In genomic region chr1:172041689-172042088, GRCh38 we compare ENCODE assay signal across 11 cellular contexts.
DNase-seq lines count a peak whose midpoint lies in the region; ATAC-seq and TF ChIP-seq lines count a peak whose summit lies in the region.
"Had no signal": no experiment of that assay in that cellular context is flagged by ENCODE, and none has a peak within 500 bp of the region (broad histone marks: within the 10 kb centered on the region; RNA-seq: fewer than 3 reads in every experiment).

No MANE protein-coding gene starts in this region.

- no peak overlapping the region for H3K27ac Mint-ChIP-seq in activated CD4-positive, alpha-beta T cell treated with anti-CD3 and anti-CD28 coated beads for 36 hours
- H3K27ac Mint-ChIP-seq in effector memory CD8-positive, alpha-beta T cell = no peak overlapping the region
- H3K27ac Mint-ChIP-seq: activated T-helper 17 cell treated with anti-CD3 and anti-CD28 coated beads, Interleukin-2, amount 50 U/mL, for 72 hours had no signal

- no peaks in the 10 kb centered on the region for H3F3A ChIP-seq in smooth muscle cell (ENCODE audit: low read depth)

- H3K36me3 ChIP-seq in smooth muscle cell (ENCODE audit: low read depth) = no peaks in the 10 kb centered on the region
- H3K36me3 ChIP-seq: Peyer's patch had no signal

- CTCF ChIA-PET in RWPE1 (lab: Yijun Ruan, JAX) = interaction anchor here (1.3 kb wide), 1 partner anchor 11 kb away, joined by 3 read pairs; no protein-coding TSS in a partner anchor
- CTCF ChIA-PET in activated CD4-positive, alpha-beta T cell treated with anti-CD3 and anti-CD28 coated beads for 36 hours (lab: Charles Lee) = no interaction called here

- ATAC-seq in activated CD4-positive, alpha-beta T cell treated with anti-CD3 and anti-CD28 coated beads for 36 hours = no peak
- ATAC-seq in effector memory CD8-positive, alpha-beta T cell (replicated peaks) = no peak
- ATAC-seq in HG03039 (IDR thresholded peaks at IDR 0.05; ENCODE audit: unreplicated experiment) (no peak), GM21447 (IDR thresholded peaks at IDR 0.05; ENCODE audit: unreplicated experiment) (no peak)
- ATAC-seq: activated T-helper 17 cell treated with anti-CD3 and anti-CD28 coated beads, Interleukin-2, amount 50 U/mL, for 72 hours had no signal

- TF ChIP-seq CTCF in RWPE1 (conservative IDR thresholded peaks at IDR 0.05; ENCODE audit: low read depth) = peak; percentile 16; the same call in 1 of the 2 replicates
- peak; percentile 58 for TF ChIP-seq CTCF in fibroblast of pulmonary artery (IDR thresholded peaks at IDR 0.05; ENCODE audit: low read length, missing control alignments)
- TF ChIP-seq CTCF in smooth muscle cell (IDR thresholded peaks at IDR 0.05; ENCODE audit: borderline replicate concordance, insufficient read depth, poor library complexity, severe bottlenecking) = peak; percentile 43

- peak; percentile 38 for DNase-seq in GM03348 (ENCODE audit: low spot score)
- DNase-seq in RWPE1 (ENCODE audit: low spot score) = peak; percentile 8
- DNase-seq in fibroblast of pulmonary artery (ENCODE audit: low read depth) = peak; percentile 57
- DNase-seq in smooth muscle cell (lab: John Stamatoyannopoulos, UW; ENCODE audit: unreplicated experiment) = no peak
- DNase-seq in activated CD4-positive, alpha-beta T cell treated with anti-CD3 and anti-CD28 coated beads for 36 hours = no peak
- no peak for DNase-seq in effector memory CD8-positive, alpha-beta T cell
- DNase-seq: Peyer's patch; stimulated activated CD4-positive, alpha-beta T cell treated with anti-CD3 and anti-CD28 coated beads, Interleukin-2, amount 100 ng/mL, for 48 hours had no signal

- H3K9ac ChIP-seq in smooth muscle cell (ENCODE audit: low read depth) = no peak overlapping the region

- H3K4me1 Mint-ChIP-seq in activated CD4-positive, alpha-beta T cell treated with anti-CD3 and anti-CD28 coated beads for 36 hours = peaks cover 13% of the 10 kb centered on the region
- H3K4me1 Mint-ChIP-seq in effector memory CD8-positive, alpha-beta T cell (ENCODE audit: low read depth in 2 of 2) = peaks cover 0 to 4% of the 10 kb centered on the region in 2 donors
- H3K4me1 Mint-ChIP-seq: activated T-helper 17 cell treated with anti-CD3 and anti-CD28 coated beads, Interleukin-2, amount 50 U/mL, for 72 hours had no signal

- H4K20me1 ChIP-seq in smooth muscle cell (ENCODE audit: low read depth) = no peaks in the 10 kb centered on the region

- POLR2A ChIA-PET in RWPE1 (lab: Yijun Ruan, JAX; ENCODE audit: low non-redundant PET) = no interaction called here
- POLR2A ChIA-PET in activated CD4-positive, alpha-beta T cell treated with anti-CD3 and anti-CD28 coated beads for 36 hours (lab: Charles Lee) = no interaction called here

- H3K4me1 ChIP-seq in smooth muscle cell (ENCODE audit: low read depth) = no peaks in the 10 kb centered on the region
- H3K4me1 ChIP-seq: Peyer's patch had no signal

- peaks cover 2% of the 10 kb centered on the region for H3K9me3 Mint-ChIP-seq in activated CD4-positive, alpha-beta T cell treated with anti-CD3 and anti-CD28 coated beads for 36 hours (ENCODE audit: low read depth)
- no peaks in the 10 kb centered on the region for H3K9me3 Mint-ChIP-seq in effector memory CD8-positive, alpha-beta T cell
- H3K9me3 Mint-ChIP-seq: activated T-helper 17 cell treated with anti-CD3 and anti-CD28 coated beads, Interleukin-2, amount 50 U/mL, for 72 hours had no signal

- H3K4me3 ChIP-seq in fibroblast of pulmonary artery (replicated peaks; ENCODE audit: low read depth, low read length) = no peak overlapping the region
- H3K4me3 ChIP-seq in smooth muscle cell = no peak overlapping the region
- H3K4me3 ChIP-seq: Peyer's patch had no signal

- no peak overlapping the region for H3K4me2 ChIP-seq in smooth muscle cell

- H2AFZ ChIP-seq in smooth muscle cell (ENCODE audit: low read depth) = no peak overlapping the region

- no peaks in the 10 kb centered on the region for H3K79me2 ChIP-seq in smooth muscle cell (ENCODE audit: low read depth)

- H3K27me3 Mint-ChIP-seq in activated CD4-positive, alpha-beta T cell treated with anti-CD3 and anti-CD28 coated beads for 36 hours = no peaks in the 10 kb centered on the region
- H3K27me3 Mint-ChIP-seq in effector memory CD8-positive, alpha-beta T cell = no peaks in the 10 kb centered on the region
- H3K27me3 Mint-ChIP-seq: activated T-helper 17 cell treated with anti-CD3 and anti-CD28 coated beads, Interleukin-2, amount 50 U/mL, for 72 hours had no signal

- H3K27me3 ChIP-seq in smooth muscle cell (ENCODE audit: low read depth) = no peaks in the 10 kb centered on the region
- H3K27me3 ChIP-seq: Peyer's patch had no signal

- intact Hi-C loops in activated CD4-positive, alpha-beta T cell treated with anti-CD3 and anti-CD28 coated beads for 36 hours (cut with DNase I, micrococcal nuclease) = no loop called here

- no peak overlapping the region for H3K27ac ChIP-seq in RWPE1
- H3K27ac ChIP-seq in smooth muscle cell (ENCODE audit: low read depth) = no peak overlapping the region
- H3K27ac ChIP-seq: Peyer's patch had no signal

- H3K9me3 ChIP-seq in smooth muscle cell (replicated peaks; ENCODE audit: low read depth) = no peaks in the 10 kb centered on the region
- H3K9me3 ChIP-seq: Peyer's patch had no signal

- H3K36me3 Mint-ChIP-seq in activated CD4-positive, alpha-beta T cell treated with anti-CD3 and anti-CD28 coated beads for 36 hours (ENCODE audit: low read depth) = no peaks in the 10 kb centered on the region
- H3K36me3 Mint-ChIP-seq in effector memory CD8-positive, alpha-beta T cell (ENCODE audit: insufficient read depth) = no peaks in the 10 kb centered on the region

- no peak overlapping the region for H3K4me3 Mint-ChIP-seq in activated CD4-positive, alpha-beta T cell treated with anti-CD3 and anti-CD28 coated beads for 36 hours
- no peak overlapping the region for H3K4me3 Mint-ChIP-seq in effector memory CD8-positive, alpha-beta T cell
- H3K4me3 Mint-ChIP-seq: activated T-helper 17 cell treated with anti-CD3 and anti-CD28 coated beads, Interleukin-2, amount 50 U/mL, for 72 hours had no signal

Comparison
In these comparisons a context has a peak if more than half of its experiments do, and no peak if none do; other contexts are left out.
1. DNase-seq: peak in GM03348 (single experiment), RWPE1 (single experiment) and fibroblast of pulmonary artery (single experiment); none in smooth muscle cell (single experiment), activated CD4-positive, alpha-beta T cell treated with anti-CD3 and anti-CD28 coated beads for 36 hours (single experiment) and effector memory CD8-positive, alpha-beta T cell (0 of 3).
2. Peak in every context shown above with its lines, with median percentiles within 50 percentile points of each other: CTCF ChIP-seq.